16 cellular contexts compared by ENCODE assay signal in the genomic region with DNA sequence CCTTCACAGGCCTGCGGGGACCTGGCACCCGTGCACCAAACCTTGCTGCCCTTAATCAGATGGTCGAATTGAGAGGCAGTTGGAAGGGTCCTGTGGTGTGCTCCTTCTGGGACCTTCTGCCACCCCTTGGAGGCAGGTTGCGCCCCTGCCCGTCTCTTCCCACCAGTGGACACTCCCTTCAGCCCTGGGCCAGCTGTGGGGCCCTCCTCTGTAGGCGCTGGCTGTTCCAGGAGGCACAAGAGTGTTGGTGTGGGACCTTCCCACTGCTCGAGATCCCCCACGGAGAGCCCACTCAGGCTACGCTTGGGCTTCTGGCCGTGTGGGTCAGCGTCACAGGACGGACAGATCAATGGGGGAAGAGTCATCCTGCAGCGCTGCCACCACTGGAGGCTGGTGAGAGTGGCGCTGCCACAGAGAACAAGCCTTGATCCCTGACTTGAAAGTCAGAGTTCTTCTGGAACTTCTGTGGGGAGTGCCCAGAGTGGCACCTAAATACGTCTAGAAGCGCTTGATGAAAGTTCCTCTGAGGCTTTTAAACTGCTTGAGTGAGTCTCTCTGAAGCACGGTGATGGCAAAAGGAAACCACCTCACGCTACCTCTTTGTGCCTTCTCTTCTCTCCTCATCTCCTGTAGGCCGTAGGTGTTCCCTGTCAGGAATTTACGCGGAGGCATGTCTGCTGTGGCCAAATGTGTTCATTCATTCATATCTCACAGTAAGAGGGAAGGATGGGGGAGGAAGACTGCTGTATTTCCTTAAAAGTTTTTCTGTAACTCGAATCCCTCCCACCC. TPM values are rescaled to one million over a fixed set of nuclear protein-coding genes. Genes with fewer than 3 reads are reported as not detected.
A peak's percentile ranks its signal among the peaks of the same experiment; 100 is the strongest.
DNase-seq lines count a peak whose midpoint lies in the region; ATAC-seq and TF ChIP-seq lines count a peak whose summit lies in the region.
"Had no signal": no experiment of that assay in that cellular context is flagged by ENCODE, and none has a peak within 500 bp of the region (broad histone marks: within the 10 kb centered on the region; RNA-seq: fewer than 3 reads in every experiment).

No MANE protein-coding gene starts in this region.

- CTCF ChIA-PET in activated CD4-positive, alpha-beta memory T cell treated with anti-CD3 and anti-CD28 coated beads for 36 hours (lab: Charles Lee) = no interaction called here
- CTCF ChIA-PET in activated CD4-positive, alpha-beta memory T cell treated with anti-CD3 and anti-CD28 coated beads, Interleukin-2, amount 10 ng/mL, durations not matched to agents 7 days and 5 days (lab: Charles Lee) = no interaction called here
- CTCF ChIA-PET in IMR-90 (lab: Yijun Ruan, JAX) = no interaction called here

- H2BK120ac ChIP-seq in IMR-90 (ENCODE audit: low read depth, low read length) = no peak overlapping the region

- TF ChIP-seq POLR2A in IMR-90 (IDR thresholded peaks at IDR 0.05; ENCODE audit: low read depth, low read length) = no peak

- peak overlapping the region; percentile 59 for H3K27ac Mint-ChIP-seq in activated CD4-positive, alpha-beta memory T cell treated with anti-CD3 and anti-CD28 coated beads for 36 hours
- no peak overlapping the region for H3K27ac Mint-ChIP-seq in activated CD4-positive, alpha-beta memory T cell treated with anti-CD3 and anti-CD28 coated beads, Interleukin-2, amount 10 ng/mL, durations not matched to agents 7 days and 5 days
- peak overlapping the region; percentile 37 for H3K27ac Mint-ChIP-seq in endodermal cell

- H3K27me3 ChIP-seq in IMR-90 (ENCODE audit: control insufficient read depth, insufficient read depth, low read length) (no peaks in the 10 kb centered on the region), endodermal cell (ENCODE audit: control insufficient read depth, insufficient read depth, low read length, poor library complexity, severe bottlenecking) (no peaks in the 10 kb centered on the region), psoas muscle (ENCODE audit: insufficient read depth in 3 of 3, low read length in 2 of 3) (no peaks in the 10 kb centered on the region)
- H3K27me3 ChIP-seq: spleen, stomach, vagina had no signal

- H3K14ac ChIP-seq in IMR-90 (replicated peaks; ENCODE audit: low read depth, low read length) = no peak overlapping the region

- intact Hi-C loops in activated CD4-positive, alpha-beta memory T cell treated with anti-CD3 and anti-CD28 coated beads for 36 hours (cut with micrococcal nuclease) = no loop called here
- intact Hi-C loops in IMR-90 (cut with micrococcal nuclease) = loop anchor here (5.0 kb wide), 1 partner anchor 43 kb away; no protein-coding TSS in a partner anchor
- intact Hi-C loops in psoas muscle (cut with DNase I) = no loop called here

- H3K9me3 Mint-ChIP-seq in activated CD4-positive, alpha-beta memory T cell treated with anti-CD3 and anti-CD28 coated beads for 36 hours = no peaks in the 10 kb centered on the region
- no peaks in the 10 kb centered on the region for H3K9me3 Mint-ChIP-seq in activated CD4-positive, alpha-beta memory T cell treated with anti-CD3 and anti-CD28 coated beads, Interleukin-2, amount 10 ng/mL, durations not matched to agents 7 days and 5 days
- no peaks in the 10 kb centered on the region for H3K9me3 Mint-ChIP-seq in endodermal cell

- 97% methylated on average over 5 of the region's 22 CpGs; no CpG with 5 or more reads in 1 of the 2 experiments for WGBS in IMR-90 (ENCODE audit: extremely low coverage in 2 of 2, insufficient read length in 1 of 2), 2 experiments
- WGBS in endodermal cell (ENCODE audit: insufficient coverage in 1 of 2, insufficient read length in 1 of 2), 2 experiments = 92 to 94% methylated on average over 17 to 20 of the region's 22 CpGs
- 80 to 90% (median 82%) methylated on average over 22 of the region's 22 CpGs for WGBS in psoas muscle, 3 donors

- peaks cover 91% of the 10 kb centered on the region for H3K4me1 Mint-ChIP-seq in activated CD4-positive, alpha-beta memory T cell treated with anti-CD3 and anti-CD28 coated beads for 36 hours (ENCODE audit: low read depth)
- H3K4me1 Mint-ChIP-seq in activated CD4-positive, alpha-beta memory T cell treated with anti-CD3 and anti-CD28 coated beads, Interleukin-2, amount 10 ng/mL, durations not matched to agents 7 days and 5 days = peaks cover 73% of the 10 kb centered on the region
- H3K4me1 Mint-ChIP-seq in endodermal cell = peaks cover 16% of the 10 kb centered on the region

- POLR2A ChIA-PET in activated CD4-positive, alpha-beta memory T cell treated with anti-CD3 and anti-CD28 coated beads for 36 hours (lab: Charles Lee) = interaction anchor here (1.1 kb wide), 1 partner anchor 40 kb away, joined by 4 read pairs; no protein-coding TSS in a partner anchor
- POLR2A ChIA-PET in activated CD4-positive, alpha-beta memory T cell treated with anti-CD3 and anti-CD28 coated beads, Interleukin-2, amount 10 ng/mL, durations not matched to agents 7 days and 5 days (lab: Charles Lee) = interaction anchor here (1.3 kb wide), 1 partner anchor 19 kb away, joined by 3 read pairs; no protein-coding TSS in a partner anchor
- POLR2A ChIA-PET in IMR-90 (lab: Charles Lee; ENCODE audit: unreplicated experiment) = no interaction called here

- H4K20me1 ChIP-seq in IMR-90 (ENCODE audit: insufficient read depth, low read length) = peaks cover 73% of the 10 kb centered on the region

- peak overlapping the region; percentile 9 for H2AK9ac ChIP-seq in IMR-90 (replicated peaks; ENCODE audit: low read depth, low read length, poor library complexity)

- H4K91ac ChIP-seq in IMR-90 (ENCODE audit: insufficient read depth, low read depth, low read length) = no peak overlapping the region

- H3K27me3 Mint-ChIP-seq in activated CD4-positive, alpha-beta memory T cell treated with anti-CD3 and anti-CD28 coated beads for 36 hours = no peaks in the 10 kb centered on the region
- no peaks in the 10 kb centered on the region for H3K27me3 Mint-ChIP-seq in activated CD4-positive, alpha-beta memory T cell treated with anti-CD3 and anti-CD28 coated beads, Interleukin-2, amount 10 ng/mL, durations not matched to agents 7 days and 5 days
- H3K27me3 Mint-ChIP-seq in endodermal cell (ENCODE audit: insufficient read depth) = no peaks in the 10 kb centered on the region
- H3K27me3 Mint-ChIP-seq: activated naive CD8-positive, alpha-beta T cell had no signal

- in situ Hi-C loops in IMR-90 (cut with MboI; ENCODE audit: low sequenced_read_pairs) = no loop called here

- H3K36me3 Mint-ChIP-seq in activated CD4-positive, alpha-beta memory T cell treated with anti-CD3 and anti-CD28 coated beads for 36 hours = peaks cover 28% of the 10 kb centered on the region
- peaks cover 15% of the 10 kb centered on the region for H3K36me3 Mint-ChIP-seq in activated CD4-positive, alpha-beta memory T cell treated with anti-CD3 and anti-CD28 coated beads, Interleukin-2, amount 10 ng/mL, durations not matched to agents 7 days and 5 days (ENCODE audit: low read depth)
- H3K36me3 Mint-ChIP-seq in endodermal cell (ENCODE audit: low read depth) = no peaks in the 10 kb centered on the region

- no peak overlapping the region for H2AFZ ChIP-seq in IMR-90 (replicated peaks; ENCODE audit: low read length, poor library complexity)

- H2BK15ac ChIP-seq in IMR-90 (ENCODE audit: low read depth, low read length) = no peak overlapping the region

- no peak overlapping the region for H3K4me2 ChIP-seq in IMR-90 (ENCODE audit: low read depth, low read length)

- H3K56ac ChIP-seq in IMR-90 (ENCODE audit: extremely low read depth, insufficient read depth, low read length) = no peak overlapping the region

- ATAC-seq in IMR-90 (ENCODE audit: low read depth) (no peak), psoas muscle (peak in 3 of 4 donors; percentile 21 to 36 (median 22))

- peak overlapping the region; percentile 29 for H2AK5ac ChIP-seq in IMR-90 (ENCODE audit: low read depth, low read length)

- H3K4me1 ChIP-seq in IMR-90 (ENCODE audit: control insufficient read depth, insufficient read depth, low read length) (peaks cover 22% of the 10 kb centered on the region), endodermal cell (ENCODE audit: control insufficient read depth, insufficient read depth, low read length) (no peaks in the 10 kb centered on the region), psoas muscle (peaks cover 13% of the 10 kb centered on the region)

- H3K4me3 Mint-ChIP-seq in activated CD4-positive, alpha-beta memory T cell treated with anti-CD3 and anti-CD28 coated beads for 36 hours = no peak overlapping the region
- H3K4me3 Mint-ChIP-seq in activated CD4-positive, alpha-beta memory T cell treated with anti-CD3 and anti-CD28 coated beads, Interleukin-2, amount 10 ng/mL, durations not matched to agents 7 days and 5 days = no peak overlapping the region
- H3K4me3 Mint-ChIP-seq in endodermal cell = no peak overlapping the region

- TF ChIP-seq CTCF in IMR-90 (conservative IDR thresholded peaks at IDR 0.05; ENCODE audit: low read depth, low read length) (no peak), endodermal cell (conservative IDR thresholded peaks at IDR 0.05) (no peak), psoas muscle (IDR thresholded peaks at IDR 0.05) (no peak)

- no peak overlapping the region for H4K8ac ChIP-seq in IMR-90 (ENCODE audit: low read depth in 2 of 2, low read length in 2 of 2)

- no peak overlapping the region for H2BK20ac ChIP-seq in IMR-90 (ENCODE audit: low read depth, low read length)

- H3K36me3 ChIP-seq in IMR-90 (ENCODE audit: control insufficient read depth, insufficient read depth, low read length) = no peaks in the 10 kb centered on the region
- H3K36me3 ChIP-seq in endodermal cell (ENCODE audit: control insufficient read depth, insufficient read depth, low read length) = no peaks in the 10 kb centered on the region
- no peaks in the 10 kb centered on the region for H3K36me3 ChIP-seq in psoas muscle (ENCODE audit: insufficient read depth in 1 of 2, low read depth in 1 of 2)
- H3K36me3 ChIP-seq: stomach, vagina had no signal

- no peak for TF ChIP-seq RAD21 in IMR-90 (IDR thresholded peaks at IDR 0.05; ENCODE audit: low read length)

- no peak overlapping the region for H3K4me3 ChIP-seq in IMR-90 (ENCODE audit: insufficient read depth, low read depth, low read length)
- no peak overlapping the region for H3K4me3 ChIP-seq in endodermal cell (ENCODE audit: low read length)
- no peak overlapping the region for H3K4me3 ChIP-seq in psoas muscle
- H3K4me3 ChIP-seq: SK-N-MC, spleen, stomach, vagina had no signal

- no peak overlapping the region for H4K5ac ChIP-seq in IMR-90 (ENCODE audit: low read depth, low read length)

- H3K9me3 ChIP-seq in IMR-90 (ENCODE audit: control insufficient read depth, insufficient read depth, low read length) (no peaks in the 10 kb centered on the region), endodermal cell (ENCODE audit: control insufficient read depth, low read length) (no peaks in the 10 kb centered on the region), psoas muscle (no peaks in the 10 kb centered on the region)
- H3K9me3 ChIP-seq: spleen, stomach, vagina had no signal

- peaks cover 48 to 82% of the 10 kb centered on the region in 2 experiments for H3K79me1 ChIP-seq in IMR-90 (ENCODE audit: low read depth in 1 of 2, low read length in 2 of 2)

- no peak overlapping the region for H3K4ac ChIP-seq in IMR-90 (ENCODE audit: low read depth, low read length)

- no peak overlapping the region for H3K18ac ChIP-seq in IMR-90 (ENCODE audit: low read depth, low read length)

- no peak overlapping the region for H3K23ac ChIP-seq in IMR-90 (ENCODE audit: low read depth, low read length)

- peaks cover 16% of the 10 kb centered on the region for H3K9me1 ChIP-seq in IMR-90 (ENCODE audit: insufficient read depth, low read length)

- DNase-seq in activated CD4-positive, alpha-beta memory T cell treated with anti-CD3 and anti-CD28 coated beads for 36 hours = no peak
- DNase-seq in activated CD4-positive, alpha-beta memory T cell treated with anti-CD3 and anti-CD28 coated beads, Interleukin-2, amount 10 ng/mL, durations not matched to agents 7 days and 5 days = no peak
- DNase-seq in IMR-90 (no peak), endodermal cell (no peak), psoas muscle (no peak)
- no peak for DNase-seq in stimulated activated CD4-positive, alpha-beta T cell treated with anti-CD3 and anti-CD28 coated beads, Interleukin-12 subunit alpha, Interleukin-12 subunit beta, amount 100 ng/mL, for 4 hours
- no peak for DNase-seq in effector CD4-positive, alpha-beta T cell
- DNase-seq in activated CD4-positive, CD25-positive, alpha-beta regulatory T cell (lab: John Stamatoyannopoulos, UW) = no peak
- DNase-seq: DMS79, NCI-H187 treated with DMSO at 0.1 percent for 48 hours, NCI-H510A, spleen, stomach had no signal

- dilution Hi-C loops in IMR-90 (cut with HindIII; ENCODE audit: low sequenced_read_pairs, unreplicated experiment) = no loop called here

- no peak overlapping the region for H3K27ac ChIP-seq in IMR-90 (ENCODE audit: insufficient read depth, low read length)
- no peak overlapping the region for H3K27ac ChIP-seq in endodermal cell (ENCODE audit: low read depth, low read length)
- H3K27ac ChIP-seq in psoas muscle = no peak overlapping the region
- H3K27ac ChIP-seq: SK-N-MC, spleen, stomach, vagina had no signal

- H3K9ac ChIP-seq in IMR-90 (ENCODE audit: low read depth, low read length) = no peak overlapping the region
- no peak overlapping the region for H3K9ac ChIP-seq in endodermal cell (ENCODE audit: extremely low read depth, low read length, poor library complexity, severe bottlenecking)

- H2BK5ac ChIP-seq in IMR-90 (ENCODE audit: low read depth, low read length, poor library complexity, severe bottlenecking) = no peak overlapping the region

- BruUV-seq in IMR-90 (replicated peaks; lab: Mats Ljungman, UMichigan) = no TSS peak

RNA-seq across cellular contexts. Expression of a gene that starts 48.3 kb away (rescaled TPM):
- total RNA-seq in activated CD4-positive, alpha-beta memory T cell treated with anti-CD3 and anti-CD28 coated beads for 36 hours = 10 to 100 TPM; 68.8 to 73.6 TPM
- total RNA-seq in activated CD4-positive, alpha-beta memory T cell treated with anti-CD3 and anti-CD28 coated beads, Interleukin-2, amount 10 ng/mL, durations not matched to agents 7 days and 5 days = 10 to 100 TPM; 37.4 to 38.9 TPM
- total RNA-seq in IMR-90 (2012; rRNA removed) (25.3 and 25.6 TPM in 2 replicates), endodermal cell (10 to 100 TPM; 16.7 to 23.8 TPM), psoas muscle (10 to 100 TPM in 1 of 4 donors, 1 to 10 TPM in 3; 7.9 to 16.3 (median 8.2) TPM)
- polyA plus RNA-seq in IMR-90 (2012; rRNA removed) (21.2 TPM in 2 replicates), psoas muscle (10 to 100 TPM in 1 of 3 donors, 1 to 10 TPM in 2; 3.3 to 15.9 (median 3.3) TPM)
- 10.5 and 14.4 TPM in 2 replicates for polyA plus RNA-seq in IMR-90 (2012; cell fraction: cytosol; rRNA removed)
- polyA plus RNA-seq in IMR-90 (2012; cell fraction: nucleus; rRNA removed; ENCODE audit: low replicate concordance) = 29.8 and 31.8 TPM in 2 replicates
- polyA plus RNA-seq in endodermal cell (2013, experiment 1 of 2) = 17.5 TPM
- 18.9 TPM for polyA plus RNA-seq in endodermal cell (2013, experiment 2 of 2)
